In the genomic region with DNA sequence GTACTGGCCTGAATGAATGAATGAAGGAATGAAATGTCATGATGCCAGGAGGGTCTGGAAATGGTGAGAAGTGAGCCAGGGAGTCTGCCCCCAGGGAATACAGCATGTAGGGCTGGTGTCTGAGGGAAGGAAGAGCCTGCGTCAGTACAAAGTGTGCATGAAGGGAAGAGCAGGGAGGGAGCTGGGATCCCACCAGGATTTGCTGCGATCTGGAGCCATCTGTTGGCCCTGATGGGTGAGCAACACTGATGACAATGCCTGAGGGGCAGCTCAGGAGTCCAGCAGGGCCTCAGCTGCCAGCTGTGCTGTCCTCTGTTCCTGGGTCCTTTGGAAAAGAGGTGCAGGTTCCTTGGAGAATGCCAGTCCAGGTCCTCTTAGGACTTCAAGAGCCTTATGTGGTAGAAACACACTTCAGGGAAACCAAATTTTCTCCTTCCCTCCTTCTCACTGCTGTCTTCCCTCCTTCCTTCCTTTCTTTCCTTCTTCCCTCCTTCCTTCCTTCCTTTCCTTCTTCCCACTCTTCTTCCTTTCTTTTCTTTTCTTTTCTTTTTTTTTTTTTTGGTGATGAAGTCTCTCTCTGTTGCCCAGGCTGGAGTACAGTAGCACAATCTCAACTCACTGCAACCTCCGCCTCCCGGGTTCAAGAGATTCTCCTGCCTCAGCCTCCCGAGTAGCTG, we compare ENCODE assay signal across 1 cellular context.
A peak's percentile ranks its signal among the peaks of the same experiment; 100 is the strongest.
TF ChIP-seq lines count a peak whose summit lies in the region.

No MANE protein-coding gene starts in this region.

TF ChIP-seq in HepG2, 621 proteins besides CTCF, POLR2A, EP300 and RAD21:
- TF ChIP-seq, protein P1, sequence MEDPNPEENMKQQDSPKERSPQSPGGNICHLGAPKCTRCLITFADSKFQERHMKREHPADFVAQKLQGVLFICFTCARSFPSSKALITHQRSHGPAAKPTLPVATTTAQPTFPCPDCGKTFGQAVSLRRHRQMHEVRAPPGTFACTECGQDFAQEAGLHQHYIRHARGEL (CRISPR knock-in tag; IDR thresholded peaks at IDR 0.05): 0 out of 2 replicates have a peak, but pooled peaks have one; percentile 73
- TF ChIP-seq, protein P2, sequence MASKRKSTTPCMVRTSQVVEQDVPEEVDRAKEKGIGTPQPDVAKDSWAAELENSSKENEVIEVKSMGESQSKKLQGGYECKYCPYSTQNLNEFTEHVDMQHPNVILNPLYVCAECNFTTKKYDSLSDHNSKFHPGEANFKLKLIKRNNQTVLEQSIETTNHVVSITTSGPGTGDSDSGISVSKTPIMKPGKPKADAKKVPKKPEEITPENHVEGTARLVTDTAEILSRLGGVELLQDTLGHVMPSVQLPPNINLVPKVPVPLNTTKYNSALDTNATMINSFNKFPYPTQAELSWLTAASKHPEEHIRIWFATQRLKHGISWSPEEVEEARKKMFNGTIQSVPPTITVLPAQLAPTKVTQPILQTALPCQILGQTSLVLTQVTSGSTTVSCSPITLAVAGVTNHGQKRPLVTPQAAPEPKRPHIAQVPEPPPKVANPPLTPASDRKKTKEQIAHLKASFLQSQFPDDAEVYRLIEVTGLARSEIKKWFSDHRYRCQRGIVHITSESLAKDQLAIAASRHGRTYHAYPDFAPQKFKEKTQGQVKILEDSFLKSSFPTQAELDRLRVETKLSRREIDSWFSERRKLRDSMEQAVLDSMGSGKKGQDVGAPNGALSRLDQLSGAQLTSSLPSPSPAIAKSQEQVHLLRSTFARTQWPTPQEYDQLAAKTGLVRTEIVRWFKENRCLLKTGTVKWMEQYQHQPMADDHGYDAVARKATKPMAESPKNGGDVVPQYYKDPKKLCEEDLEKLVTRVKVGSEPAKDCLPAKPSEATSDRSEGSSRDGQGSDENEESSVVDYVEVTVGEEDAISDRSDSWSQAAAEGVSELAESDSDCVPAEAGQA (IDR thresholded peaks at IDR 0.05; ENCODE audit: low read depth): no peak
- TF ChIP-seq, protein P2 (CRISPR knock-in tag; IDR thresholded peaks at IDR 0.05; ENCODE audit: borderline replicate concordance): no peak
